10 cellular contexts compared by ENCODE assay signal in genomic region chr9:105690742-105691141, GRCh38. TPM values are rescaled to one million over a fixed set of nuclear protein-coding genes. Genes with fewer than 3 reads are reported as not detected.
DNase-seq lines count a peak whose midpoint lies in the region; ATAC-seq, FAIRE-seq and TF ChIP-seq lines count a peak whose summit lies in the region.
"Had no signal": no experiment of that assay in that cellular context is flagged by ENCODE, and none has a peak within 500 bp of the region (broad histone marks: within the 10 kb centered on the region; RNA-seq: fewer than 3 reads in every experiment).

No MANE protein-coding gene starts in this region.

- CTCF ChIA-PET in activated CD8-positive, alpha-beta memory T cell treated with anti-CD3 and anti-CD28 coated beads, Interleukin-2, amount 10 ng/mL, durations not matched to agents 7 days and 5 days (lab: Charles Lee) = no interaction called here

- H3K27me3 Mint-ChIP-seq in activated CD8-positive, alpha-beta memory T cell treated with anti-CD3 and anti-CD28 coated beads, Interleukin-2, amount 10 ng/mL, durations not matched to agents 7 days and 5 days = peaks cover 38% of the 10 kb centered on the region

- peaks cover 37% of the 10 kb centered on the region for H3K27me3 ChIP-seq in BE2C
- peaks cover 2% of the 10 kb centered on the region for H3K27me3 ChIP-seq in kidney epithelial cell (ENCODE audit: control insufficient read depth, insufficient read depth, low read length)

- H3K9me3 ChIP-seq in BE2C = no peaks in the 10 kb centered on the region

- DNase-seq in BE2C (no peak), H54 (ENCODE audit: insufficient read length, low spot score) (peak; percentile 62), amniotic epithelial cell (ENCODE audit: low read depth) (peak; percentile 16), kidney epithelial cell (ENCODE audit: low read depth) (no peak), cerebellar nuclear complex (lab: John Stamatoyannopoulos, UW) (no peak), globus pallidus (ENCODE audit: low spot score) (no peak)
- no peak for DNase-seq in activated CD8-positive, alpha-beta memory T cell treated with anti-CD3 and anti-CD28 coated beads, Interleukin-2, amount 10 ng/mL, durations not matched to agents 7 days and 5 days
- DNase-seq: NCI-H226 had no signal

- no peaks in the 10 kb centered on the region for H3K36me3 ChIP-seq in BE2C
- H3K36me3 ChIP-seq in kidney epithelial cell (ENCODE audit: control insufficient read depth, insufficient read depth, low read length) = no peaks in the 10 kb centered on the region

- H3K27ac Mint-ChIP-seq in activated CD8-positive, alpha-beta memory T cell treated with anti-CD3 and anti-CD28 coated beads, Interleukin-2, amount 10 ng/mL, durations not matched to agents 7 days and 5 days = no peak overlapping the region

- H3K4me1 ChIP-seq in BE2C = peaks cover 7% of the 10 kb centered on the region
- H3K4me1 ChIP-seq: parathyroid adenoma had no signal

- H3K4me3 ChIP-seq in BE2C (ENCODE audit: low read depth, low read length) = no peak overlapping the region
- H3K4me3 ChIP-seq in kidney epithelial cell (ENCODE audit: low read depth, low read length) = no peak overlapping the region

- no peaks in the 10 kb centered on the region for H3K36me3 Mint-ChIP-seq in activated CD8-positive, alpha-beta memory T cell treated with anti-CD3 and anti-CD28 coated beads, Interleukin-2, amount 10 ng/mL, durations not matched to agents 7 days and 5 days

- no peaks in the 10 kb centered on the region for H3K9me3 Mint-ChIP-seq in activated CD8-positive, alpha-beta memory T cell treated with anti-CD3 and anti-CD28 coated beads, Interleukin-2, amount 10 ng/mL, durations not matched to agents 7 days and 5 days (ENCODE audit: low read depth)

- no peak for ATAC-seq in GM18519 (IDR thresholded peaks at IDR 0.05; ENCODE audit: low FRiP score, unreplicated experiment)
- no peak for ATAC-seq in activated CD8-positive, alpha-beta memory T cell treated with anti-CD3 and anti-CD28 coated beads, Interleukin-2, amount 10 ng/mL, durations not matched to agents 7 days and 5 days

- no peak overlapping the region for H3K4me3 Mint-ChIP-seq in activated CD8-positive, alpha-beta memory T cell treated with anti-CD3 and anti-CD28 coated beads, Interleukin-2, amount 10 ng/mL, durations not matched to agents 7 days and 5 days

- H3K4me1 Mint-ChIP-seq in activated CD8-positive, alpha-beta memory T cell treated with anti-CD3 and anti-CD28 coated beads, Interleukin-2, amount 10 ng/mL, durations not matched to agents 7 days and 5 days = peaks cover 13% of the 10 kb centered on the region

- no peak for FAIRE-seq in H54 (lab: Jason Lieb, UNC)

- no peak for TF ChIP-seq POLR2A in H54 (IDR thresholded peaks at IDR 0.05; ENCODE audit: low read depth, low read length)

- TF ChIP-seq CTCF in BE2C (IDR thresholded peaks at IDR 0.05; ENCODE audit: low read depth, low read length) = peak; percentile 62
- peak; percentile 45 for TF ChIP-seq CTCF in kidney epithelial cell (IDR thresholded peaks at IDR 0.05; ENCODE audit: insufficient read depth, low read length, poor library complexity, severe bottlenecking)

RNA-seq across cellular contexts. Expression of gene TMEM38B, which starts 3.6 kb away (rescaled TPM):
- 14.1 TPM for polyA plus RNA-seq in BE2C (2012; ENCODE audit: insufficient read depth, insufficient read length, low read depth)
- 11.3 and 12.0 TPM in 2 replicates for total RNA-seq in kidney epithelial cell
- 10 to 100 TPM in 1 of 2 experiments, 1 to 10 TPM in 1; 9.9 to 17.9 TPM for total RNA-seq in activated CD8-positive, alpha-beta memory T cell treated with anti-CD3 and anti-CD28 coated beads, Interleukin-2, amount 10 ng/mL, durations not matched to agents 7 days and 5 days

RNA-seq across cellular contexts. Expression of gene TAL2, which starts 28.5 kb away (rescaled TPM):
- polyA plus RNA-seq in BE2C (2012; ENCODE audit: insufficient read depth, insufficient read length, low read depth) = not detected
- total RNA-seq in kidney epithelial cell = 0.33 TPM in 1 of 2 replicates, not detected in the other
- total RNA-seq in activated CD8-positive, alpha-beta memory T cell treated with anti-CD3 and anti-CD28 coated beads, Interleukin-2, amount 10 ng/mL, durations not matched to agents 7 days and 5 days = under 1 TPM in 1 of 2 experiments, not detected in 1; 0.35 TPM

Comparison
In these comparisons a context has a peak if more than half of its experiments do, and no peak if none do; other contexts are left out.
1. DNase-seq: peak in H54 (single experiment) and amniotic epithelial cell (single experiment); none in BE2C (single experiment), kidney epithelial cell (single experiment), cerebellar nuclear complex (0 of 2), globus pallidus (single experiment) and activated CD8-positive, alpha-beta memory T cell treated with anti-CD3 and anti-CD28 coated beads, Interleukin-2, amount 10 ng/mL, durations not matched to agents 7 days and 5 days (single experiment).